In the genomic region with DNA sequence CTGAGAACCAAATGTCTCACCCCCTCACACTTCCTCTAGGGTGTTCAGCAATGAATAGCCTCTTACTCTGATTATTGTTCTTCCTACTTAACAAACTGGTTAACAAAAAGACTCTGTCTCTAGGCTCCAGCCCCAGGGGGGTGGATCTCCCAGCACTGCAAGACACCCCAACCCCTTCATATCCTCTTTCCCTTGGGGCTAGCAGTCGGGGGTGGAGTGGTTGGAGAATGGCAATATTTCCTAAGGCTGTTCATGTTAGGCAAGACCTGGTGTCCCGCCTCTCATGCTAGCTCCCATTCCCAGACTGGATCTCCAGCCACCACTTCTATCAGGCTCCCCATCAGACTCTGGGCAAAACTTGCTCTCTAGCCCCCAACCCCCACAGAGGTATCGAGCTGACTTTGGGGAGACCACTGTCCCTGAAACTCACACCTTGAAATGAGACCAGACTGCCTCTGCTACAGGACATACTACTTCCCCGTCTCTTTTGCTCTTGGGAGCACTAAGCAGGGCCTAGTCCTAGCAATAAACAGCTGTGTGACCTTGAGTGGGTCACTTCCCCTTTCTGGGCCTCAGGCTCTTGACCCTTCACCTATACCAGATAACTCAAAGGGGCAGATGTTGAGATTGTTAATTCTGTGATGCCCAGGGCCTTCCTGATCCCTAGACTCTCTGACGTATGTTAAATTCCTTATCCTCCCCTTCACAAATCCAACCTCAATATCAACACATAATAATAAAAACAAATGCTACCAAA, we compare ENCODE assay signal across 1 cellular context.
TF ChIP-seq lines count a peak whose summit lies in the region.

No MANE protein-coding gene starts in this region.

TF ChIP-seq in H1, 55 proteins besides CTCF, POLR2A, EP300 and RAD21:
- no peak for TF ChIP-seq KDM1A (IDR thresholded peaks at IDR 0.05; ENCODE audit: borderline replicate concordance, low read length)
- no peak for TF ChIP-seq CBX5 (IDR thresholded peaks at IDR 0.05; ENCODE audit: low read depth, low read length)
- no peak for TF ChIP-seq NRF1 (IDR thresholded peaks at IDR 0.05; ENCODE audit: low read depth, low read length)
- TF ChIP-seq RFX5 (IDR thresholded peaks at IDR 0.05; ENCODE audit: borderline replicate concordance, low read depth, low read length), result no peak
- TF ChIP-seq RXRA (IDR thresholded peaks at IDR 0.05; ENCODE audit: insufficient read depth, low read depth, low read length), result no peak
- TF ChIP-seq JUND (IDR thresholded peaks at IDR 0.05; ENCODE audit: low read length), result no peak
- no peak for TF ChIP-seq ZNF274 (IDR thresholded peaks at IDR 0.05; ENCODE audit: borderline replicate concordance, extremely low read depth, low read length)
- TF ChIP-seq TAF1 (IDR thresholded peaks at IDR 0.05; ENCODE audit: low read depth, low read length), result no peak
- TF ChIP-seq BACH1 (IDR thresholded peaks at IDR 0.05; ENCODE audit: low read length), result no peak
- TF ChIP-seq CREB1 (IDR thresholded peaks at IDR 0.05), result no peak
- TF ChIP-seq RBBP5 (IDR thresholded peaks at IDR 0.05; ENCODE audit: borderline replicate concordance, low read depth, low read length), result no peak
- TF ChIP-seq, protein P1, sequence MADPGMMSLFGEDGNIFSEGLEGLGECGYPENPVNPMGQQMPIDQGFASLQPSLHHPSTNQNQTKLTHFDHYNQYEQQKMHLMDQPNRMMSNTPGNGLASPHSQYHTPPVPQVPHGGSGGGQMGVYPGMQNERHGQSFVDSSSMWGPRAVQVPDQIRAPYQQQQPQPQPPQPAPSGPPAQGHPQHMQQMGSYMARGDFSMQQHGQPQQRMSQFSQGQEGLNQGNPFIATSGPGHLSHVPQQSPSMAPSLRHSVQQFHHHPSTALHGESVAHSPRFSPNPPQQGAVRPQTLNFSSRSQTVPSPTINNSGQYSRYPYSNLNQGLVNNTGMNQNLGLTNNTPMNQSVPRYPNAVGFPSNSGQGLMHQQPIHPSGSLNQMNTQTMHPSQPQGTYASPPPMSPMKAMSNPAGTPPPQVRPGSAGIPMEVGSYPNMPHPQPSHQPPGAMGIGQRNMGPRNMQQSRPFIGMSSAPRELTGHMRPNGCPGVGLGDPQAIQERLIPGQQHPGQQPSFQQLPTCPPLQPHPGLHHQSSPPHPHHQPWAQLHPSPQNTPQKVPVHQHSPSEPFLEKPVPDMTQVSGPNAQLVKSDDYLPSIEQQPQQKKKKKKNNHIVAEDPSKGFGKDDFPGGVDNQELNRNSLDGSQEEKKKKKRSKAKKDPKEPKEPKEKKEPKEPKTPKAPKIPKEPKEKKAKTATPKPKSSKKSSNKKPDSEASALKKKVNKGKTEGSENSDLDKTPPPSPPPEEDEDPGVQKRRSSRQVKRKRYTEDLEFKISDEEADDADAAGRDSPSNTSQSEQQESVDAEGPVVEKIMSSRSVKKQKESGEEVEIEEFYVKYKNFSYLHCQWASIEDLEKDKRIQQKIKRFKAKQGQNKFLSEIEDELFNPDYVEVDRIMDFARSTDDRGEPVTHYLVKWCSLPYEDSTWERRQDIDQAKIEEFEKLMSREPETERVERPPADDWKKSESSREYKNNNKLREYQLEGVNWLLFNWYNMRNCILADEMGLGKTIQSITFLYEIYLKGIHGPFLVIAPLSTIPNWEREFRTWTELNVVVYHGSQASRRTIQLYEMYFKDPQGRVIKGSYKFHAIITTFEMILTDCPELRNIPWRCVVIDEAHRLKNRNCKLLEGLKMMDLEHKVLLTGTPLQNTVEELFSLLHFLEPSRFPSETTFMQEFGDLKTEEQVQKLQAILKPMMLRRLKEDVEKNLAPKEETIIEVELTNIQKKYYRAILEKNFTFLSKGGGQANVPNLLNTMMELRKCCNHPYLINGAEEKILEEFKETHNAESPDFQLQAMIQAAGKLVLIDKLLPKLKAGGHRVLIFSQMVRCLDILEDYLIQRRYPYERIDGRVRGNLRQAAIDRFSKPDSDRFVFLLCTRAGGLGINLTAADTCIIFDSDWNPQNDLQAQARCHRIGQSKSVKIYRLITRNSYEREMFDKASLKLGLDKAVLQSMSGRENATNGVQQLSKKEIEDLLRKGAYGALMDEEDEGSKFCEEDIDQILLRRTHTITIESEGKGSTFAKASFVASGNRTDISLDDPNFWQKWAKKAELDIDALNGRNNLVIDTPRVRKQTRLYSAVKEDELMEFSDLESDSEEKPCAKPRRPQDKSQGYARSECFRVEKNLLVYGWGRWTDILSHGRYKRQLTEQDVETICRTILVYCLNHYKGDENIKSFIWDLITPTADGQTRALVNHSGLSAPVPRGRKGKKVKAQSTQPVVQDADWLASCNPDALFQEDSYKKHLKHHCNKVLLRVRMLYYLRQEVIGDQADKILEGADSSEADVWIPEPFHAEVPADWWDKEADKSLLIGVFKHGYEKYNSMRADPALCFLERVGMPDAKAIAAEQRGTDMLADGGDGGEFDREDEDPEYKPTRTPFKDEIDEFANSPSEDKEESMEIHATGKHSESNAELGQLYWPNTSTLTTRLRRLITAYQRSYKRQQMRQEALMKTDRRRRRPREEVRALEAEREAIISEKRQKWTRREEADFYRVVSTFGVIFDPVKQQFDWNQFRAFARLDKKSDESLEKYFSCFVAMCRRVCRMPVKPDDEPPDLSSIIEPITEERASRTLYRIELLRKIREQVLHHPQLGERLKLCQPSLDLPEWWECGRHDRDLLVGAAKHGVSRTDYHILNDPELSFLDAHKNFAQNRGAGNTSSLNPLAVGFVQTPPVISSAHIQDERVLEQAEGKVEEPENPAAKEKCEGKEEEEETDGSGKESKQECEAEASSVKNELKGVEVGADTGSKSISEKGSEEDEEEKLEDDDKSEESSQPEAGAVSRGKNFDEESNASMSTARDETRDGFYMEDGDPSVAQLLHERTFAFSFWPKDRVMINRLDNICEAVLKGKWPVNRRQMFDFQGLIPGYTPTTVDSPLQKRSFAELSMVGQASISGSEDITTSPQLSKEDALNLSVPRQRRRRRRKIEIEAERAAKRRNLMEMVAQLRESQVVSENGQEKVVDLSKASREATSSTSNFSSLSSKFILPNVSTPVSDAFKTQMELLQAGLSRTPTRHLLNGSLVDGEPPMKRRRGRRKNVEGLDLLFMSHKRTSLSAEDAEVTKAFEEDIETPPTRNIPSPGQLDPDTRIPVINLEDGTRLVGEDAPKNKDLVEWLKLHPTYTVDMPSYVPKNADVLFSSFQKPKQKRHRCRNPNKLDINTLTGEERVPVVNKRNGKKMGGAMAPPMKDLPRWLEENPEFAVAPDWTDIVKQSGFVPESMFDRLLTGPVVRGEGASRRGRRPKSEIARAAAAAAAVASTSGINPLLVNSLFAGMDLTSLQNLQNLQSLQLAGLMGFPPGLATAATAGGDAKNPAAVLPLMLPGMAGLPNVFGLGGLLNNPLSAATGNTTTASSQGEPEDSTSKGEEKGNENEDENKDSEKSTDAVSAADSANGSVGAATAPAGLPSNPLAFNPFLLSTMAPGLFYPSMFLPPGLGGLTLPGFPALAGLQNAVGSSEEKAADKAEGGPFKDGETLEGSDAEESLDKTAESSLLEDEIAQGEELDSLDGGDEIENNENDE (IDR thresholded peaks at IDR 0.05; ENCODE audit: insufficient replicate concordance, low read length), result no peak
